8 cellular contexts compared by ENCODE assay signal in the genomic region with DNA sequence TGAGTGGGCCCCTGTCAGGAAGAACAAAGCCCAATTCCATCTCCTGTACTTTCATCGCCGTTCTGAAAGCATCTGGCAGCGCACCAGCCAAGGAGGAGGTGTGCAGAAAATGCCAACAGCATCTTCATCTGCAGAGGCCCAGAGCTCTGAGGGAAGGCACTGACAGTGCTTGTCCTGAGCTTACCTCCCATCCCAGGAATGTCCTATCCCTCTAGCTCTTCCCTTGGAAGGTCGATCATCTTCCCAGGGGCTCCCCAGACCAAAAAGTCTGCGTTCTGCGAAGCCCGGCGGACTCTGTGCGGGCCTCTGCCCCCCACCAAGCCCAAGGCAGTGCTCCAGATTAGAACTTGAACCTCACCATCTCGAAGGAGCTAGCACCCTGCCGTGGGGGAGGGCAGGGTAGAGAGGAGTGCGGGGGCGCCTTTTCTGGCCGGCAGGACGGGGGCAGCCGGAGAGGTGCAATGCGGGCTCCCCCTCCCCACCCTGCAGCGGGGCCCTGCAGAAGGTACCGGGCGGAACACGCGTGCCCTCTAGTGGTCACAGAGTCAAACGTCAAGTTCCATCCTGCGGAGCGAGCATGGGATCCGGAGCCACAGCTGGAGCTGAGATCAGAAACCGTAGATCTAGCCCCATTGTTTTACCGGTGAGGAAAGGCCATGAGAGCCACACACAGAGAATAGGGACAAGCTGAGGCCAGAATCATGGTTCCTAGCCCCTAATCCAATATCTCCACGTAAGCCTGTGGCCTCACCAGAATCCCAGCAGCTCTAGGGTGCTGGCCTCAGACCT.
DNase-seq lines count a peak whose midpoint lies in the region; ATAC-seq and TF ChIP-seq lines count a peak whose summit lies in the region.

No MANE protein-coding gene starts in this region.

- H3K27me3 ChIP-seq in WERI-Rb-1 (ENCODE audit: insufficient read depth, low read depth, severe bottlenecking) = no peaks in the 10 kb centered on the region

- DNase-seq in NCI-H510A treated with DMSO at 0.1 percent for 48 hours (lab: John Stamatoyannopoulos, UW) (peak; percentile 89), NCI-H510A (lab: John Stamatoyannopoulos, UW) (no peak), NCI-H1694 treated with DMSO at 0.1 percent for 48 hours (lab: John Stamatoyannopoulos, UW) (peak; percentile 27), WERI-Rb-1 (peak; percentile 79), T47D (ENCODE audit: low read depth in 1 of 2, low spot score in 1 of 2) (peak; percentile 73 to 91), iPS-NIHi7 (ENCODE audit: extremely low spot score) (peak; percentile 92)
- peak; percentile 51 to 77 (median 66) for DNase-seq in stimulated activated CD4-positive, alpha-beta T cell treated with anti-CD3 and anti-CD28 coated beads, Interleukin-12 subunit alpha, Interleukin-12 subunit beta, amount 100 ng/mL, for 48 hours (ENCODE audit: low read depth in 2 of 3, low spot score in 1 of 3)

- ATAC-seq in HG03159 (IDR thresholded peaks at IDR 0.05; ENCODE audit: unreplicated experiment) = no peak

- no peaks in the 10 kb centered on the region for H3K9me3 ChIP-seq in WERI-Rb-1 (ENCODE audit: severe bottlenecking)

- H3K4me3 ChIP-seq in WERI-Rb-1 (ENCODE audit: low read depth, low read length) = no peak overlapping the region

- in situ Hi-C loops in T47D (cut with HindIII; ENCODE audit: low pct_unique_long_range_greater_than_20kb, low sequenced_read_pairs) = no loop called here

- no peaks in the 10 kb centered on the region for H3K36me3 ChIP-seq in WERI-Rb-1

- no peak overlapping the region for H3K27ac ChIP-seq in WERI-Rb-1

- peak; percentile 90 for TF ChIP-seq CTCF in WERI-Rb-1 (IDR thresholded peaks at IDR 0.05; ENCODE audit: low read depth, low read length)
